In genomic region chr3:197256104-197256503, GRCh38 we compare ENCODE assay signal across 26 cellular contexts.
"Had no signal": no experiment of that assay in that cellular context is flagged by ENCODE, and none has a peak within 500 bp of the region (broad histone marks: within the 10 kb centered on the region; RNA-seq: fewer than 3 reads in every experiment).

No MANE protein-coding gene starts in this region.

- H3K27me3 Mint-ChIP-seq: activated CD4-positive, alpha-beta memory T cell treated with anti-CD3 and anti-CD28 coated beads for 36 hours; activated CD4-positive, alpha-beta T cell treated with anti-CD3 and anti-CD28 coated beads, Interleukin-2, amount 10 ng/mL, durations not matched to agents 24 days and 14 days; activated naive CD8-positive, alpha-beta T cell treated with anti-CD3 and anti-CD28 coated beads, Interleukin-2, amount 10 ng/mL, durations not matched to agents 7 days and 5 days; central memory CD8-positive, alpha-beta T cell; effector memory CD8-positive, alpha-beta T cell; stimulated activated naive B cell treated with anti-CD40 and anti-IgM and Interleukin-4, amounts not matched to agents 10 μg/mL and 1 μg/mL and 100 μg/mL, for 72 hours had no signal

- ATAC-seq: effector memory CD8-positive, alpha-beta T cell; stimulated activated naive B cell treated with anti-CD40 and anti-IgM and Interleukin-4, amounts not matched to agents 10 μg/mL and 1 μg/mL and 100 μg/mL, for 72 hours had no signal

- H3K27ac ChIP-seq: breast epithelium, colonic mucosa, esophagus muscularis mucosa, heart right ventricle, left ventricle myocardium inferior, neutrophil, pancreas, psoas muscle, stomach, suprapubic skin, tibial artery had no signal

- H3K4me3 ChIP-seq: breast epithelium, colonic mucosa, esophagus muscularis mucosa, heart right ventricle, left ventricle myocardium inferior, pancreas, psoas muscle, smooth muscle cell, stomach, suprapubic skin, tibial artery had no signal

- H3K4me3 Mint-ChIP-seq: activated CD4-positive, alpha-beta memory T cell treated with anti-CD3 and anti-CD28 coated beads for 36 hours; activated CD4-positive, alpha-beta T cell treated with anti-CD3 and anti-CD28 coated beads, Interleukin-2, amount 10 ng/mL, durations not matched to agents 24 days and 14 days; activated naive CD4-positive, alpha-beta T cell treated with anti-CD3 and anti-CD28 coated beads for 36 hours; activated naive CD8-positive, alpha-beta T cell treated with anti-CD3 and anti-CD28 coated beads, Interleukin-2, amount 10 ng/mL, durations not matched to agents 7 days and 5 days; activated T-helper 1 cell treated with anti-CD3 and anti-CD28 coated beads, Interleukin-12 subunit alpha, Interleukin-12 subunit beta, Interleukin-2, Interleukin-4 antibody, amounts not matched to agents 30 ng/mL and 10 ng/mL and 1 ng/mL, durations not matched to agents 14 hours and 24 hours and 36 hours; central memory CD8-positive, alpha-beta T cell; effector memory CD8-positive, alpha-beta T cell; nephron; stimulated activated naive B cell treated with anti-CD40 and anti-IgM and Interleukin-4, amounts not matched to agents 10 μg/mL and 1 μg/mL and 100 μg/mL, for 72 hours had no signal

- H3K9me3 Mint-ChIP-seq: activated CD4-positive, alpha-beta memory T cell treated with anti-CD3 and anti-CD28 coated beads for 36 hours; activated naive CD8-positive, alpha-beta T cell treated with anti-CD3 and anti-CD28 coated beads, Interleukin-2, amount 10 ng/mL, durations not matched to agents 7 days and 5 days; activated T-helper 1 cell treated with anti-CD3 and anti-CD28 coated beads, Interleukin-12 subunit alpha, Interleukin-12 subunit beta, Interleukin-2, Interleukin-4 antibody, amounts not matched to agents 30 ng/mL and 10 ng/mL and 1 ng/mL, durations not matched to agents 14 hours and 24 hours and 36 hours; central memory CD8-positive, alpha-beta T cell; effector memory CD8-positive, alpha-beta T cell; nephron had no signal

- H3K9me3 ChIP-seq: breast epithelium, colonic mucosa, esophagus muscularis mucosa, heart right ventricle, left ventricle myocardium inferior, neutrophil, pancreas, psoas muscle, stomach, suprapubic skin, tibial artery had no signal

- DNase-seq: activated CD4-positive, CD25-positive, alpha-beta regulatory T cell treated with anti-CD3 and anti-CD28 coated beads, Interleukin-2, amount 50 U/mL, for 72 hours; activated effector memory CD4-positive, alpha-beta T cell treated with anti-CD3 and anti-CD28 coated beads, Interleukin-2, amount 50 U/mL, for 16 hours; activated naive CD8-positive, alpha-beta T cell treated with anti-CD3 and anti-CD28 coated beads, Interleukin-2, amount 10 ng/mL, durations not matched to agents 7 days and 5 days; activated T-cell treated with anti-CD3 and anti-CD28 coated beads, Interleukin-2, amount 50 U/mL, for 1 hour; foreskin melanocyte; left ventricle myocardium inferior; psoas muscle; stimulated activated CD4-positive, alpha-beta T cell treated with anti-CD3 and anti-CD28 coated beads, Interleukin-1b, Interleukin-23, amount 100 ng/mL, for 48 hours; stimulated activated naive B cell treated with anti-CD40 and anti-IgM and Interleukin-4, amounts not matched to agents 10 μg/mL and 1 μg/mL and 100 μg/mL, for 72 hours; stomach; tibial artery had no signal

- H3K4me1 ChIP-seq: breast epithelium had no signal

- H3K27me3 ChIP-seq: breast epithelium, colonic mucosa, esophagus muscularis mucosa, heart right ventricle, neutrophil, pancreas, stomach, suprapubic skin, tibial artery had no signal

- H3K27ac Mint-ChIP-seq: activated CD4-positive, alpha-beta memory T cell treated with anti-CD3 and anti-CD28 coated beads for 36 hours; activated CD4-positive, alpha-beta T cell treated with anti-CD3 and anti-CD28 coated beads, Interleukin-2, amount 10 ng/mL, durations not matched to agents 24 days and 14 days; activated naive CD4-positive, alpha-beta T cell treated with anti-CD3 and anti-CD28 coated beads for 36 hours; activated naive CD8-positive, alpha-beta T cell treated with anti-CD3 and anti-CD28 coated beads, Interleukin-2, amount 10 ng/mL, durations not matched to agents 7 days and 5 days; activated T-helper 1 cell treated with anti-CD3 and anti-CD28 coated beads, Interleukin-12 subunit alpha, Interleukin-12 subunit beta, Interleukin-2, Interleukin-4 antibody, amounts not matched to agents 30 ng/mL and 10 ng/mL and 1 ng/mL, durations not matched to agents 14 hours and 24 hours and 36 hours; effector memory CD8-positive, alpha-beta T cell; stimulated activated naive B cell treated with anti-CD40 and anti-IgM and Interleukin-4, amounts not matched to agents 10 μg/mL and 1 μg/mL and 100 μg/mL, for 72 hours had no signal

- H3K36me3 ChIP-seq: breast epithelium, colonic mucosa, esophagus muscularis mucosa, left ventricle myocardium inferior, neutrophil, pancreas, stomach, tibial artery had no signal

- H3K4me2 ChIP-seq: smooth muscle cell had no signal
